ENCODE assay signal across 8 cellular contexts in the genomic region with DNA sequence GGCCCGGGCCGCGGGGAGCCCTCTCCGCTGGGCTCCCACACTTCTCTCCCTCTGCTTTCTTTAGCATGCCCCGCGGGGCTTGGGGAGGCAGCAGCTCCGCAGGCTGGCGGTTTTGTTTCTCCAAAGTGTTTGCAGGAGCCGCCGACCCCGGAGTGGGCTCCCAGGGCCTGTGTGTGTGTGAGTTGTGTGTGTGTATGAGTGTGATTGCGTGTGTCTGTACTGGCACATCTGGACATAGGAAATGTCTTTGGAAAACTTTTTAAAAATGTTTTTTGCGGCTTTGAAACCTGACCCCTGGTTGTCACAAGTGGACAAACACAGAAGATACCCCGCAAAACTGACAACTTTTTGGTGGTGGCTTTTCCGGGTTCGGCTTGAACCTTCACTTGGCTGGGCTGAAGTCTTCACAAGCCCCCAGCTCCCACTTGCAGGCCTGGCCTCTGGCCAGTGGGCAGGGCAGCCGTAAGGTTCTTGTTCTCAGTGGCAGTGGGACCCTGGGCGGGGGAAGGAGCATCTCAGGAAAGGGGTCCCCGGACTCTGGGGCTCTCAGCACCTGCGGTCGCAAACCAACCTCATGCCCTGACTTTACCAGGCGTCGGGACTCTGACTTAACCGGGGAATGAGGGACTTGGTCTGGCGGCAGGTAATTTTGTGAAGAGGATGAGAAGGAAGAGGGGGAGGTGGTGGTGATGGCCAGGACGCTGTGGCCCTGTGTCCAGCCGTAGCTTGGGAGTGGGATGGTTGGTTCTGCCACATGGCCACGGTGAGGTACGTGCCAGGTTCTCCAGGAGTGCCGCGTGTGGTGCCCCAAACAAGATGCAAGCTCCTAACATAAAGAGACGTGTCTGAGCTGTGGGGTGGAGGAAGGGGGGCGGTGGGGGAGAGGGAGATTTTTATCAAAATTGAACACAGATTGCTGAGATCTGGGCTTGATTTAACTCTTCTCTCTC. TPM values are rescaled to one million over a fixed set of nuclear protein-coding genes. Genes with fewer than 3 reads are reported as not detected.
DNase-seq lines count a peak whose midpoint lies in the region; ATAC-seq and TF ChIP-seq lines count a peak whose summit lies in the region.

No MANE protein-coding gene starts in this region.

- H3K4me1 ChIP-seq in colonic mucosa, result no peaks in the 10 kb centered on the region
- peaks cover 27% of the 10 kb centered on the region for H3K4me1 ChIP-seq in lower lobe of right lung
- H3K4me1 ChIP-seq in subcutaneous abdominal adipose tissue (ENCODE audit: control insufficient read depth in 5 of 5, insufficient read depth in 5 of 5, low read length in 5 of 5), result peaks cover 4 to 36% (median 24%) of the 10 kb centered on the region in 5 donors

- no peaks in the 10 kb centered on the region for H3K36me3 ChIP-seq in colonic mucosa
- no peaks in the 10 kb centered on the region for H3K36me3 ChIP-seq in lower lobe of right lung
- peaks cover 0 to 3% (median 0%) of the 10 kb centered on the region in 5 donors for H3K36me3 ChIP-seq in subcutaneous abdominal adipose tissue (ENCODE audit: control insufficient read depth in 5 of 5, insufficient read depth in 5 of 5, low read length in 5 of 5)

- H3K4me3 ChIP-seq in LNCaP clone FGC (ENCODE audit: low read depth, low read length) (peak overlapping the region; percentile 38), colonic mucosa (peak overlapping the region; percentile 42), lower lobe of right lung (peak overlapping the region; percentile 62), subcutaneous abdominal adipose tissue (ENCODE audit: low read depth in 1 of 5, low read length in 5 of 5) (peak overlapping the region; percentile 62 to 81 (median 77))

- H3K27ac ChIP-seq in colonic mucosa, result peak overlapping the region; percentile 49
- H3K27ac ChIP-seq in lower lobe of right lung, result peak overlapping the region; percentile 76
- H3K27ac ChIP-seq in subcutaneous abdominal adipose tissue (ENCODE audit: low read depth, low read length), result peak overlapping the region; percentile 41

- peak in 1 of 2 donors; percentile 18 for ATAC-seq in lower lobe of right lung
- ATAC-seq in GM19397 (IDR thresholded peaks at IDR 0.05; ENCODE audit: unreplicated experiment), result no peak

- H3K9ac ChIP-seq in colonic mucosa (ENCODE audit: low read depth in 2 of 2, low read length in 2 of 2), result peak overlapping the region; percentile 41 to 59
- peak overlapping the region; percentile 63 to 79 (median 64) for H3K9ac ChIP-seq in subcutaneous abdominal adipose tissue (ENCODE audit: low read length in 5 of 5)

- H3K27me3 ChIP-seq in colonic mucosa (peaks cover 4% of the 10 kb centered on the region), lower lobe of right lung (ENCODE audit: low read depth) (peaks cover 14% of the 10 kb centered on the region), subcutaneous abdominal adipose tissue (ENCODE audit: control insufficient read depth in 5 of 5, insufficient read depth in 4 of 5, low read length in 5 of 5) (no peaks in the 10 kb centered on the region)

- TF ChIP-seq CTCF in LNCaP clone FGC (IDR thresholded peaks at IDR 0.05; ENCODE audit: control insufficient read depth, extremely low read depth, insufficient read depth) (no peak), colonic mucosa (IDR thresholded peaks at IDR 0.05) (no peak), lower lobe of right lung (IDR thresholded peaks at IDR 0.05) (no peak)

- H3K9me3 ChIP-seq in colonic mucosa, result no peaks in the 10 kb centered on the region
- no peaks in the 10 kb centered on the region for H3K9me3 ChIP-seq in lower lobe of right lung
- no peaks in the 10 kb centered on the region for H3K9me3 ChIP-seq in subcutaneous abdominal adipose tissue (ENCODE audit: control insufficient read depth in 5 of 5, low read length in 5 of 5)

- intact Hi-C loops in colonic mucosa (cut with DNase I), result no loop called here
- intact Hi-C loops in lower lobe of right lung (cut with DNase I), result no loop called here

- DNase-seq in LNCaP clone FGC (ENCODE audit: low read depth) (no peak), colonic mucosa (no peak), lower lobe of right lung (no peak)
- DNase-seq in activated CD4-positive, alpha-beta T cell treated with anti-CD3 and anti-CD28 coated beads, Interleukin-2, amount 50 U/mL, for 1 hour, result no peak
- no peak for DNase-seq in stimulated activated CD4-positive, alpha-beta T cell treated with anti-CD3 and anti-CD28 coated beads, Interleukin-4, amount 100 ng/mL, for 1 hour
- DNase-seq in stimulated activated CD4-positive, alpha-beta T cell treated with anti-CD3 and anti-CD28 coated beads, Interleukin-4, amount 100 ng/mL, for 24 hours, result no peak

RNA-seq across cellular contexts. Expression of gene DAAM2, which starts 0.6 kb away (rescaled TPM):
- total RNA-seq in colonic mucosa (1 to 10 TPM; 3.6 to 6.9 TPM), lower lobe of right lung (29.0 TPM)
